In genomic region chr3:61646851-61647525, GRCh38 we compare ENCODE assay signal across 13 cellular contexts.
DNase-seq lines count a peak whose midpoint lies in the region; ATAC-seq and TF ChIP-seq lines count a peak whose summit lies in the region.
"Had no signal": no experiment of that assay in that cellular context is flagged by ENCODE, and none has a peak within 500 bp of the region (broad histone marks: within the 10 kb centered on the region; RNA-seq: fewer than 3 reads in every experiment).

No MANE protein-coding gene starts in this region.

- intact Hi-C loops in mucosa of descending colon (cut with DNase I, micrococcal nuclease): loop anchor here in 1 of 2 donors (10.0 kb wide), 1 partner anchor 82 kb away; the partner anchor contains the start of gene PTPRG

- H3K9me3 ChIP-seq in mucosa of descending colon: peaks cover 5% of the 10 kb centered on the region
- H3K9me3 ChIP-seq: BE2C had no signal

- TF ChIP-seq CTCF in fibroblast of villous mesenchyme (IDR thresholded peaks at IDR 0.05; ENCODE audit: insufficient read depth, low read depth, low read length): no peak
- TF ChIP-seq CTCF in mucosa of descending colon (IDR thresholded peaks at IDR 0.05): no peak

- DNase-seq in dermis blood vessel endothelial cell: peak; percentile 87
- peak; percentile 51 for DNase-seq in fibroblast of villous mesenchyme (ENCODE audit: low read depth)
- DNase-seq in mucosa of descending colon: no peak
- no peak for DNase-seq in NCI-H69 (lab: John Stamatoyannopoulos, UW)
- DNase-seq in SKM-1 (lab: John Stamatoyannopoulos, UW; ENCODE audit: unreplicated experiment): no peak
- DNase-seq in NCI-H2107 (lab: John Stamatoyannopoulos, UW): no peak
- DNase-seq: BE2C; CD4-positive, alpha-beta memory T cell; DMS79; GM23248 had no signal

- H3K4me1 ChIP-seq in mucosa of descending colon (ENCODE audit: low read depth): peaks cover 15% of the 10 kb centered on the region
- H3K4me1 ChIP-seq: A549, BE2C had no signal

- H3K4me3 ChIP-seq in fibroblast of villous mesenchyme (ENCODE audit: low read depth, low read length) (no peak overlapping the region), mucosa of descending colon (no peak overlapping the region)
- H3K4me3 ChIP-seq: A549, GM12878, GM23248 had no signal

- ATAC-seq in mucosa of descending colon: peak; percentile 72
- ATAC-seq: A549, GM12878, HCT116 had no signal

- no peaks in the 10 kb centered on the region for H3K36me3 ChIP-seq in mucosa of descending colon (ENCODE audit: low read depth)
- H3K36me3 ChIP-seq: BE2C had no signal

Comparison
In these comparisons a context has a peak if more than half of its experiments do, and no peak if none do; other contexts are left out.
1. DNase-seq: peak in dermis blood vessel endothelial cell (single experiment) and fibroblast of villous mesenchyme (single experiment); none in mucosa of descending colon (0 of 3), NCI-H69 (single experiment), SKM-1 (single experiment) and NCI-H2107 (single experiment).